In the genomic region with DNA sequence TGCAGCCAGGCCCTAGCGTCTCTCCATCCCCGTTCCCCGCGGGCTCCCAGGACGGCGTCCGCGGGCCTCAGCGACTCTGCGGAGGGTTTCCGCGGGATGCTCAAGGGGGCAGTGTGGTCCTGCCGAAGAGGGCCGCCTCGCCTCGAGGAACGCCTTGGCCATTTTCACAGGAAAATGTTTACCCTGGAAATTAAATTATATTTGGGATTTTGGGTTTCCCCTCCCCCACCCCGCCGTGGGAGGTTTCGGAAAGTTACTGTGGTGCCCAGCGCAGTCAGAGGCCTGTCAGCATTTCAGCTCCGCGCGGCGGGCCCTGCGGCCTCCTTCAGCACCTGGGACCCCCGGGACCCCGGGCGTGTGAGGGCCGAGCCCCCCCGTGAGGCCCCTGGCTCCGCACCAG, we compare ENCODE assay signal across 8 cellular contexts.
DNase-seq lines count a peak whose midpoint lies in the region; ATAC-seq and TF ChIP-seq lines count a peak whose summit lies in the region.
"Had no signal": no experiment of that assay in that cellular context is flagged by ENCODE, and none has a peak within 500 bp of the region (broad histone marks: within the 10 kb centered on the region; RNA-seq: fewer than 3 reads in every experiment).

No MANE protein-coding gene starts in this region.

- H4K91ac ChIP-seq in neuronal stem cell (ENCODE audit: low read depth, low read length, poor library complexity): no peak overlapping the region

- peak overlapping the region; percentile 80 for H3K18ac ChIP-seq in neuronal stem cell (ENCODE audit: low read length)

- TF ChIP-seq CTCF in GM12874 (IDR thresholded peaks at IDR 0.05; ENCODE audit: insufficient read depth, low read depth, low read length) (peak; percentile 43), fibroblast of villous mesenchyme (IDR thresholded peaks at IDR 0.05; ENCODE audit: insufficient read depth, low read depth, low read length) (peak; percentile 52), OCI-LY7 (conservative IDR thresholded peaks at IDR 0.05; ENCODE audit: low read length) (no peak)

- H2BK12ac ChIP-seq in neuronal stem cell (ENCODE audit: low read length): no peak overlapping the region

- CTCF ChIA-PET in OCI-LY7 (lab: Charles Lee; ENCODE audit: unreplicated experiment): no interaction called here

- no peak overlapping the region for H3K14ac ChIP-seq in neuronal stem cell (ENCODE audit: low read length)

- DNase-seq in SK-N-DZ (ENCODE audit: low spot score): peak; percentile 45
- DNase-seq in fibroblast of villous mesenchyme (ENCODE audit: low read depth): peak; percentile 24
- peak; percentile 62 for DNase-seq in neuronal stem cell (ENCODE audit: low spot score)
- DNase-seq in OCI-LY7 (ENCODE audit: low spot score): no peak

- H3K27ac ChIP-seq in neuronal stem cell (replicated peaks; ENCODE audit: low read length) (no peak overlapping the region), OCI-LY7 (ENCODE audit: low read depth, low read length, poor library complexity, severe bottlenecking) (no peak overlapping the region)

- no peaks in the 10 kb centered on the region for H3K9me3 ChIP-seq in neuronal stem cell (replicated peaks in 1 of 2; ENCODE audit: control insufficient read depth in 2 of 2, insufficient read depth in 1 of 2, low read depth in 1 of 2, low read length in 2 of 2)
- no peaks in the 10 kb centered on the region for H3K9me3 ChIP-seq in OCI-LY7 (ENCODE audit: low read length)

- no peak overlapping the region for H3K27ac Mint-ChIP-seq in stimulated activated memory B cell treated with anti-CD40 and anti-IgM and Interleukin-4, amounts not matched to agents 10 μg/mL and 1 μg/mL and 100 μg/mL, for 72 hours
- H3K27ac Mint-ChIP-seq: T-cell had no signal

- H3K79me2 ChIP-seq in OCI-LY7 (ENCODE audit: insufficient read depth, low read depth, low read length): no peaks in the 10 kb centered on the region

- H3K79me1 ChIP-seq in neuronal stem cell (ENCODE audit: low read depth, low read length): no peaks in the 10 kb centered on the region

- H3K9me2 ChIP-seq in OCI-LY7 (ENCODE audit: insufficient read depth, low read length): no peaks in the 10 kb centered on the region

- H3K4me1 Mint-ChIP-seq in stimulated activated memory B cell treated with anti-CD40 and anti-IgM and Interleukin-4, amounts not matched to agents 10 μg/mL and 1 μg/mL and 100 μg/mL, for 72 hours: no peaks in the 10 kb centered on the region

- POLR2A ChIA-PET in OCI-LY7 (lab: Charles Lee): no interaction called here

- no peak overlapping the region for H3K4me3 Mint-ChIP-seq in stimulated activated memory B cell treated with anti-CD40 and anti-IgM and Interleukin-4, amounts not matched to agents 10 μg/mL and 1 μg/mL and 100 μg/mL, for 72 hours
- H3K4me3 Mint-ChIP-seq: T-cell had no signal

- no TSS peak for BruUV-seq in OCI-LY7 (replicated peaks; lab: Mats Ljungman, UMichigan)

- no peak overlapping the region for H3K23ac ChIP-seq in neuronal stem cell (ENCODE audit: low read depth, low read length, poor library complexity)

- H3K4me1 ChIP-seq in neuronal stem cell (ENCODE audit: control insufficient read depth in 2 of 2, insufficient read depth in 1 of 2, low read depth in 1 of 2, low read length in 2 of 2) (peaks cover 0 to 3% of the 10 kb centered on the region in 2 donors), OCI-LY7 (ENCODE audit: insufficient read depth, low read length, poor library complexity, severe bottlenecking) (no peaks in the 10 kb centered on the region)

- H3K9me3 Mint-ChIP-seq in stimulated activated memory B cell treated with anti-CD40 and anti-IgM and Interleukin-4, amounts not matched to agents 10 μg/mL and 1 μg/mL and 100 μg/mL, for 72 hours: no peaks in the 10 kb centered on the region
- H3K9me3 Mint-ChIP-seq: T-cell had no signal

- no peak overlapping the region for H2BK5ac ChIP-seq in neuronal stem cell (ENCODE audit: low read length)

- no peak overlapping the region for H3K9ac ChIP-seq in neuronal stem cell (ENCODE audit: low read depth, low read length, poor library complexity)

- H3K4me2 ChIP-seq in neuronal stem cell (ENCODE audit: insufficient read depth, low read length, poor library complexity, severe bottlenecking): peak overlapping the region; percentile 64
- H3K4me2 ChIP-seq in OCI-LY7 (ENCODE audit: low read length): no peak overlapping the region

- no peak overlapping the region for H2BK15ac ChIP-seq in neuronal stem cell (ENCODE audit: low read length)

- no peaks in the 10 kb centered on the region for H4K20me1 ChIP-seq in OCI-LY7 (ENCODE audit: insufficient read depth, low read length)

- H3K27me3 Mint-ChIP-seq in stimulated activated memory B cell treated with anti-CD40 and anti-IgM and Interleukin-4, amounts not matched to agents 10 μg/mL and 1 μg/mL and 100 μg/mL, for 72 hours: peaks cover 9% of the 10 kb centered on the region

- WGBS in neuronal stem cell (ENCODE audit: extremely low coverage in 2 of 2, insufficient read length in 2 of 2, insufficient replicate concordance in 1 of 2), 2 donors: no CpG with 5 or more reads among the region's 32 CpGs

- ATAC-seq in stimulated activated memory B cell treated with anti-CD40 and anti-IgM and Interleukin-4, amounts not matched to agents 10 μg/mL and 1 μg/mL and 100 μg/mL, for 72 hours: no peak
- ATAC-seq in GM18861 (IDR thresholded peaks at IDR 0.05; ENCODE audit: unreplicated experiment): no peak
- ATAC-seq: T-cell had no signal

- no peak overlapping the region for H2AK5ac ChIP-seq in neuronal stem cell (ENCODE audit: low read depth, low read length)

- H2BK120ac ChIP-seq in neuronal stem cell (ENCODE audit: low read depth, low read length): no peak overlapping the region

- H4K8ac ChIP-seq in neuronal stem cell (ENCODE audit: low read depth, low read length): no peak overlapping the region

- H2AFZ ChIP-seq in neuronal stem cell (ENCODE audit: low read length) (peak overlapping the region; percentile 53), OCI-LY7 (ENCODE audit: low read length) (no peak overlapping the region)

- H3K36me3 ChIP-seq in neuronal stem cell (replicated peaks in 1 of 2; ENCODE audit: control insufficient read depth in 2 of 2, insufficient read depth in 2 of 2, low read length in 2 of 2) (no peaks in the 10 kb centered on the region), OCI-LY7 (ENCODE audit: insufficient read depth, low read length) (no peaks in the 10 kb centered on the region)

- H3K4me3 ChIP-seq in fibroblast of villous mesenchyme (ENCODE audit: low read depth, low read length): peak overlapping the region; percentile 2
- H3K4me3 ChIP-seq in neuronal stem cell (ENCODE audit: low read length in 2 of 2): no peak overlapping the region
- H3K4me3 ChIP-seq in OCI-LY7 (ENCODE audit: low read depth, low read length, poor library complexity, severe bottlenecking): no peak overlapping the region

- no peaks in the 10 kb centered on the region for H3K36me3 Mint-ChIP-seq in stimulated activated memory B cell treated with anti-CD40 and anti-IgM and Interleukin-4, amounts not matched to agents 10 μg/mL and 1 μg/mL and 100 μg/mL, for 72 hours
- H3K36me3 Mint-ChIP-seq: T-cell had no signal

- intact Hi-C loops in OCI-LY7 (cut with micrococcal nuclease; ENCODE audit: unreplicated experiment): no loop called here

- peaks cover 0 to 25% (median 0%) of the 10 kb centered on the region in 3 experiments for H3K27me3 ChIP-seq in neuronal stem cell (ENCODE audit: control insufficient read depth in 3 of 3, insufficient read depth in 3 of 3, low read depth in 1 of 3, low read length in 3 of 3)

- no peak overlapping the region for H3K4ac ChIP-seq in neuronal stem cell (ENCODE audit: low read length)
